In genomic region chr11:46238967-46239800, GRCh38 we compare ENCODE assay signal across 8 cellular contexts. TPM values are rescaled to one million over a fixed set of nuclear protein-coding genes. Genes with fewer than 3 reads are reported as not detected.
DNase-seq lines count a peak whose midpoint lies in the region; ATAC-seq and TF ChIP-seq lines count a peak whose summit lies in the region.

No MANE protein-coding gene starts in this region.

- no peaks in the 10 kb centered on the region for H3K9me3 Mint-ChIP-seq in activated CD4-positive, alpha-beta memory T cell treated with anti-CD3 and anti-CD28 coated beads, Interleukin-2, amount 10 ng/mL, durations not matched to agents 7 days and 5 days

- peaks cover 6 to 18% of the 10 kb centered on the region in 2 donors for H3K4me1 ChIP-seq in lung (ENCODE audit: control insufficient read depth in 2 of 2, insufficient read depth in 2 of 2, low read length in 2 of 2)

- CTCF ChIA-PET in activated CD4-positive, alpha-beta memory T cell treated with anti-CD3 and anti-CD28 coated beads, Interleukin-2, amount 10 ng/mL, durations not matched to agents 7 days and 5 days (lab: Charles Lee) = interaction anchor here (0.6 to 8.3 kb wide), 33 partner anchors 9 to 405 kb away, joined by 3 to 263 read pairs (median 4); partner anchors contain the start of gene PEX16

- no peaks in the 10 kb centered on the region for H3K36me3 ChIP-seq in lung (ENCODE audit: control insufficient read depth in 2 of 2, insufficient read depth in 2 of 2, low read length in 2 of 2)

- H3K27me3 ChIP-seq in lung (ENCODE audit: control insufficient read depth, insufficient read depth) = no peaks in the 10 kb centered on the region

- H3K27ac Mint-ChIP-seq in activated CD4-positive, alpha-beta memory T cell treated with anti-CD3 and anti-CD28 coated beads, Interleukin-2, amount 10 ng/mL, durations not matched to agents 7 days and 5 days = peak overlapping the region; percentile 37

- peaks cover 10% of the 10 kb centered on the region for H3K27me3 Mint-ChIP-seq in activated CD4-positive, alpha-beta memory T cell treated with anti-CD3 and anti-CD28 coated beads, Interleukin-2, amount 10 ng/mL, durations not matched to agents 7 days and 5 days

- DNase-seq in AG08396 (ENCODE audit: low spot score) = peak; percentile 92
- peak; percentile 81 for DNase-seq in NCI-H748 treated with DMSO at 0.1 percent for 48 hours (lab: John Stamatoyannopoulos, UW)
- peak; percentile 85 for DNase-seq in activated CD4-positive, alpha-beta memory T cell treated with anti-CD3 and anti-CD28 coated beads, Interleukin-2, amount 10 ng/mL, durations not matched to agents 7 days and 5 days
- DNase-seq in ecto neural progenitor cell (ENCODE audit: low spot score) = peak; percentile 95
- DNase-seq in lung (ENCODE audit: low spot score) = peak; percentile 81
- peak; percentile 38 to 81 (median 60) for DNase-seq in stimulated activated CD4-positive, alpha-beta T cell treated with anti-CD3 and anti-CD28 coated beads, TNF-alpha, amount 100 ng/mL, for 1 hour (ENCODE audit: low read depth in 3 of 3, low spot score in 1 of 3)

- ATAC-seq in GM18873 (IDR thresholded peaks at IDR 0.05; ENCODE audit: low FRiP score, unreplicated experiment) (peak; percentile 61), HG03354 (IDR thresholded peaks at IDR 0.05; ENCODE audit: poor library complexity, severe bottlenecking, unreplicated experiment) (peak; percentile 73), lung (ENCODE audit: insufficient read depth, low FRiP score) (peak; percentile 64)

- H3K27ac ChIP-seq in lung (ENCODE audit: low read depth in 1 of 2, low read length in 1 of 2) = peak overlapping the region; percentile 72 to 91

- H3K36me3 Mint-ChIP-seq in activated CD4-positive, alpha-beta memory T cell treated with anti-CD3 and anti-CD28 coated beads, Interleukin-2, amount 10 ng/mL, durations not matched to agents 7 days and 5 days (ENCODE audit: low read depth) = no peaks in the 10 kb centered on the region

- 11 to 17% methylated on average over 32 to 46 of the region's 46 CpGs for WGBS in lung, 2 donors

- peak overlapping the region; percentile 69 for H3K4me3 Mint-ChIP-seq in activated CD4-positive, alpha-beta memory T cell treated with anti-CD3 and anti-CD28 coated beads, Interleukin-2, amount 10 ng/mL, durations not matched to agents 7 days and 5 days

- POLR2A ChIA-PET in activated CD4-positive, alpha-beta memory T cell treated with anti-CD3 and anti-CD28 coated beads, Interleukin-2, amount 10 ng/mL, durations not matched to agents 7 days and 5 days (lab: Charles Lee) = interaction anchor here (1.1 to 3.3 kb wide), 6 partner anchors 10 to 405 kb away, joined by 3 to 13 read pairs (median 6); no protein-coding TSS in a partner anchor

- H3K4me3 ChIP-seq in lung = no peak overlapping the region

- TF ChIP-seq CTCF in lung (IDR thresholded peaks at IDR 0.05; ENCODE audit: control extremely low read depth, extremely low read depth) = peak; percentile 96

- H3K4me1 Mint-ChIP-seq in activated CD4-positive, alpha-beta memory T cell treated with anti-CD3 and anti-CD28 coated beads, Interleukin-2, amount 10 ng/mL, durations not matched to agents 7 days and 5 days = peaks cover 50% of the 10 kb centered on the region

- no peaks in the 10 kb centered on the region for H3K9me3 ChIP-seq in lung (ENCODE audit: control insufficient read depth in 2 of 2, insufficient read depth in 1 of 2, low read length in 1 of 2)

RNA-seq across cellular contexts. Expression of gene CREB3L1, which starts 38.3 kb away (rescaled TPM):
- not detected for total RNA-seq in activated CD4-positive, alpha-beta memory T cell treated with anti-CD3 and anti-CD28 coated beads, Interleukin-2, amount 10 ng/mL, durations not matched to agents 7 days and 5 days
- total RNA-seq in lung = 10 to 100 TPM; 16.8 to 52.3 TPM
- 10 to 100 TPM; 21.3 to 54.0 TPM for polyA plus RNA-seq in lung

Comparison
In these comparisons a context has a peak if more than half of its experiments do, and no peak if none do; other contexts are left out.
1. RNA of gene CREB3L1, which starts 38.3 kb away (total RNA-seq): 16.8 to 52.3 TPM in lung; not detected in activated CD4-positive, alpha-beta memory T cell treated with anti-CD3 and anti-CD28 coated beads, Interleukin-2, amount 10 ng/mL, durations not matched to agents 7 days and 5 days; every median in the first group is over 10 times any median in the second.
2. Peak in every context shown above with its lines, with median percentiles within 50 percentile points of each other: DNase-seq and ATAC-seq.